ENCODE assay signal across 8 cellular contexts in the genomic region with DNA sequence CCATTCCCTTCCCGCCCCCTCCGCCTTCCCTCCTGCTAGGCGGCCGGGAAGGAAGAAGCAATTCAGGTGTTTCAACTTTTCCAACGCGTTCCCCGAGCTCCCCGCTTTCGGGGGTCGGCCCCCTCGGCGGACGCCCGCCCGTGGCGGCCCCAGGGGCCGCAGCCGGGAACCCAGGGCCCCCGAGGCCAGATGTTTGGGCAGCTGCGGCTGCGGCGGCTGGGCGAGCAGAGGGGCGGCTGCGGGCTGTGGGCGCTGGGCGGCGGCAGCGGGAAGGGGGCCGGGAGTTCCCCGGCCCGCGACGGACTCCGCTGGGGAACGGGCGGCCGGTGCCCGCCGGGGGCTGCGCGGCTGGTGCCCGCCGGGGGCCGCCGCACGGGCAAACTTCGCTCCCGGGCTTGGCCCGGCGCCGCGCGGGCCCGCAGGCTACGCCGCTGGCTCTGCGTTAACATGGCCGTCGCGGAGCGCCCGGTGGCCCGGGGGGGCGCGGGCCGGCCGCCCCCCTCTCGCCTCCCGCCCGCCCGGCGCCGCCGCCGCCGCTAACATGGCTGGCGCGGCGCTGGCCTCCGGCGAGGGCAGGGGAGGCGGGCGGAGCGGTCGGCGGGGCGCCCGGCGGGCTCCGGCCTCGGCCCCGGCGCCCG. TPM values are rescaled to one million over a fixed set of nuclear protein-coding genes. Genes with fewer than 3 reads are reported as not detected.
DNase-seq lines count a peak whose midpoint lies in the region; ATAC-seq and TF ChIP-seq lines count a peak whose summit lies in the region.

No MANE protein-coding gene starts in this region.

- H3K4me2 ChIP-seq in BLaER1: peak overlapping the region; percentile 19; the same call in 1 of the 2 replicates
- H3K4me2 ChIP-seq in neural progenitor cell: peak overlapping the region; percentile 77

- ATAC-seq in GM19397 (IDR thresholded peaks at IDR 0.05; ENCODE audit: unreplicated experiment): peak; percentile 32
- ATAC-seq in HG03432 (IDR thresholded peaks at IDR 0.05; ENCODE audit: unreplicated experiment): peak; percentile 24
- ATAC-seq in central memory CD8-positive, alpha-beta T cell (replicated peaks; ENCODE audit: extremely low read depth, poor library complexity, severe bottlenecking): peak; percentile 29
- ATAC-seq in GM18519 (IDR thresholded peaks at IDR 0.05; ENCODE audit: low FRiP score, unreplicated experiment): no peak

- no peaks in the 10 kb centered on the region for H3K9me3 Mint-ChIP-seq in central memory CD8-positive, alpha-beta T cell
- peaks cover 14% of the 10 kb centered on the region for H3K9me3 Mint-ChIP-seq in neural progenitor cell

- no peak overlapping the region for H2AFZ ChIP-seq in neural progenitor cell (replicated peaks)

- H3K9me3 ChIP-seq in BLaER1 (no peaks in the 10 kb centered on the region; the same call in 1 of the 2 replicates), neural progenitor cell (ENCODE audit: low read depth) (no peaks in the 10 kb centered on the region)

- H3K4me3 ChIP-seq in BLaER1 (peak overlapping the region; percentile 76), neural progenitor cell (peak overlapping the region; percentile 84)

- no peaks in the 10 kb centered on the region for H3K4me1 Mint-ChIP-seq in central memory CD8-positive, alpha-beta T cell
- peaks cover 20% of the 10 kb centered on the region for H3K4me1 Mint-ChIP-seq in neural progenitor cell

- H3K9ac ChIP-seq in BLaER1: peak overlapping the region; percentile 89
- peak overlapping the region; percentile 91 for H3K9ac ChIP-seq in neural progenitor cell

- H3K36me3 Mint-ChIP-seq in central memory CD8-positive, alpha-beta T cell (ENCODE audit: insufficient read depth): peaks cover 2% of the 10 kb centered on the region
- peaks cover 11% of the 10 kb centered on the region for H3K36me3 Mint-ChIP-seq in neural progenitor cell

- H3K27ac ChIP-seq in BLaER1: peak overlapping the region; percentile 90
- H3K27ac ChIP-seq in neural progenitor cell: peak overlapping the region; percentile 93

- peaks cover 23% of the 10 kb centered on the region for H3K79me2 ChIP-seq in neural progenitor cell (ENCODE audit: low read depth)

- no peaks in the 10 kb centered on the region for H3K27me3 ChIP-seq in BLaER1
- peaks cover 13% of the 10 kb centered on the region for H3K27me3 ChIP-seq in neural progenitor cell

- H3K4me3 Mint-ChIP-seq in central memory CD8-positive, alpha-beta T cell: peak overlapping the region; percentile 62
- no peak overlapping the region for H3K4me3 Mint-ChIP-seq in neural progenitor cell

- peaks cover 11% of the 10 kb centered on the region for H3K27me3 Mint-ChIP-seq in central memory CD8-positive, alpha-beta T cell
- H3K27me3 Mint-ChIP-seq in neural progenitor cell (ENCODE audit: insufficient read depth, low read depth): peaks cover 12% of the 10 kb centered on the region

- H4K20me1 ChIP-seq in BLaER1 (peaks cover 12% of the 10 kb centered on the region; the same call in 1 of the 2 replicates), neural progenitor cell (ENCODE audit: low read depth) (peaks cover 28% of the 10 kb centered on the region)

- H3F3A ChIP-seq in neural progenitor cell (ENCODE audit: low read depth): no peaks in the 10 kb centered on the region

- H3K4me1 ChIP-seq in BLaER1: peaks cover 8% of the 10 kb centered on the region
- H3K4me1 ChIP-seq in neural progenitor cell: no peaks in the 10 kb centered on the region

- peaks cover 28% of the 10 kb centered on the region for H3K36me3 ChIP-seq in BLaER1
- no peaks in the 10 kb centered on the region for H3K36me3 ChIP-seq in neural progenitor cell

- H3K27ac Mint-ChIP-seq in central memory CD8-positive, alpha-beta T cell (ENCODE audit: low read depth): no peak overlapping the region
- H3K27ac Mint-ChIP-seq in neural progenitor cell: no peak overlapping the region

- TF ChIP-seq CTCF in neural progenitor cell (IDR thresholded peaks at IDR 0.05): no peak

- DNase-seq in central memory CD8-positive, alpha-beta T cell (ENCODE audit: low spot score in 2 of 2): no peak
- no peak for DNase-seq in neural progenitor cell (ENCODE audit: low spot score)
- no peak for DNase-seq in NK-92 treated with Interleukin-12 subunit alpha and Interleukin-12 subunit beta, amount 100 ng/mL, for 24 hours (lab: John Stamatoyannopoulos, UW)
- DNase-seq in stimulated activated CD8-positive, alpha-beta memory T cell treated with anti-CD3 and anti-CD28 coated beads, Interleukin-4, amount 100 ng/mL, for 48 hours: no peak

RNA-seq across cellular contexts. Expression of a gene that starts 0.5 kb away (rescaled TPM):
- total RNA-seq in neural progenitor cell (ENCODE audit: low replicate concordance): 86.6 and 187 TPM in 2 replicates
